Comparison of ENCODE assay signal across 20 cellular contexts in genomic region chr2:85930129-85931124, GRCh38. TPM values are rescaled to one million over a fixed set of nuclear protein-coding genes. Genes with fewer than 3 reads are reported as not detected.
DNase-seq lines count a peak whose midpoint lies in the region; ATAC-seq and TF ChIP-seq lines count a peak whose summit lies in the region.
"Had no signal": no experiment of that assay in that cellular context is flagged by ENCODE, and none has a peak within 500 bp of the region (broad histone marks: within the 10 kb centered on the region; RNA-seq: fewer than 3 reads in every experiment).

No MANE protein-coding gene starts in this region.

- no peaks in the 10 kb centered on the region for H3K36me3 Mint-ChIP-seq in endodermal cell (ENCODE audit: low read depth)
- no peaks in the 10 kb centered on the region for H3K36me3 Mint-ChIP-seq in mesothelial cell of epicardium
- H3K36me3 Mint-ChIP-seq in WTC11: no peaks in the 10 kb centered on the region
- H3K36me3 Mint-ChIP-seq: activated naive CD4-positive, alpha-beta T cell treated with anti-CD3 and anti-CD28 coated beads, Interleukin-2, amount 50 U/mL, for 72 hours had no signal

- no peak overlapping the region for H3K4me3 Mint-ChIP-seq in endodermal cell
- H3K4me3 Mint-ChIP-seq in mesothelial cell of epicardium: no peak overlapping the region
- H3K4me3 Mint-ChIP-seq in WTC11: no peak overlapping the region
- H3K4me3 Mint-ChIP-seq: activated T-cell treated with anti-CD3 and anti-CD28 coated beads, Interleukin-2, amount 50 U/mL, for 4 hours; central memory CD8-positive, alpha-beta T cell; nephron progenitor cell had no signal

- H3K4me3 ChIP-seq in SK-N-SH (ENCODE audit: low read depth in 2 of 2, low read length in 1 of 2) (no peak overlapping the region), endodermal cell (ENCODE audit: low read length) (no peak overlapping the region), transverse colon (no peak overlapping the region), spleen (no peak overlapping the region)
- H3K4me3 ChIP-seq: tibial nerve had no signal

- peak overlapping the region; percentile 65 for H3K27ac Mint-ChIP-seq in endodermal cell
- H3K27ac Mint-ChIP-seq in mesothelial cell of epicardium: peak overlapping the region; percentile 35
- no peak overlapping the region for H3K27ac Mint-ChIP-seq in WTC11
- H3K27ac Mint-ChIP-seq: activated naive CD4-positive, alpha-beta T cell treated with anti-CD3 and anti-CD28 coated beads, Interleukin-2, amount 50 U/mL, for 72 hours; nephron progenitor cell had no signal

- H3K27ac ChIP-seq in SK-N-SH (ENCODE audit: low read depth in 2 of 2, low read length in 1 of 2) (no peak overlapping the region), endodermal cell (ENCODE audit: low read depth, low read length) (no peak overlapping the region), transverse colon (peak overlapping the region in 3 of 4 donors; percentile 11 to 26 (median 25)), spleen (no peak overlapping the region)
- H3K27ac ChIP-seq: C4-2B had no signal

- H3K9me3 ChIP-seq in SK-N-SH (no peaks in the 10 kb centered on the region), endodermal cell (ENCODE audit: control insufficient read depth, low read length) (no peaks in the 10 kb centered on the region), transverse colon (no peaks in the 10 kb centered on the region), spleen (no peaks in the 10 kb centered on the region)
- H3K9me3 ChIP-seq: tibial nerve had no signal

- no peak for TF ChIP-seq RAD21 in SK-N-SH (IDR thresholded peaks at IDR 0.05; ENCODE audit: low read length)

- H3K9me3 Mint-ChIP-seq in endodermal cell: no peaks in the 10 kb centered on the region
- H3K9me3 Mint-ChIP-seq in mesothelial cell of epicardium: no peaks in the 10 kb centered on the region
- peaks cover 8% of the 10 kb centered on the region for H3K9me3 Mint-ChIP-seq in WTC11
- H3K9me3 Mint-ChIP-seq: activated naive CD4-positive, alpha-beta T cell treated with anti-CD3 and anti-CD28 coated beads, Interleukin-2, amount 50 U/mL, for 72 hours; activated T-cell treated with anti-CD3 and anti-CD28 coated beads, Interleukin-2, amount 50 U/mL, for 4 hours; central memory CD8-positive, alpha-beta T cell had no signal

- no peaks in the 10 kb centered on the region for H3K36me3 ChIP-seq in SK-N-SH (replicated peaks in 1 of 2; ENCODE audit: control insufficient read depth in 1 of 2, insufficient read depth in 2 of 2, low read length in 1 of 2)
- no peaks in the 10 kb centered on the region for H3K36me3 ChIP-seq in endodermal cell (ENCODE audit: control insufficient read depth, insufficient read depth, low read length)
- H3K36me3 ChIP-seq in transverse colon: no peaks in the 10 kb centered on the region
- H3K36me3 ChIP-seq in spleen: no peaks in the 10 kb centered on the region
- H3K36me3 ChIP-seq: tibial nerve had no signal

- H3K27me3 ChIP-seq in SK-N-SH (ENCODE audit: insufficient read depth): no peaks in the 10 kb centered on the region
- no peaks in the 10 kb centered on the region for H3K27me3 ChIP-seq in endodermal cell (ENCODE audit: control insufficient read depth, insufficient read depth, low read length, poor library complexity, severe bottlenecking)
- H3K27me3 ChIP-seq in transverse colon: no peaks in the 10 kb centered on the region
- H3K27me3 ChIP-seq in spleen (replicated peaks in 1 of 7): no peaks in the 10 kb centered on the region
- H3K27me3 ChIP-seq: tibial nerve had no signal

- no peak overlapping the region for H3K4me2 ChIP-seq in SK-N-SH

- TF ChIP-seq POLR2A in transverse colon (IDR thresholded peaks at IDR 0.05) (no peak), spleen (IDR thresholded peaks at IDR 0.05) (no peak)

- H3K9ac ChIP-seq in SK-N-SH (no peak overlapping the region), endodermal cell (ENCODE audit: extremely low read depth, low read length, poor library complexity, severe bottlenecking) (no peak overlapping the region)

- POLR2A ChIA-PET in SK-N-SH (lab: Yijun Ruan, JAX): no interaction called here
- POLR2A ChIA-PET in WTC11 (lab: Charles Lee): no interaction called here

- H3K9me2 ChIP-seq in SK-N-SH: no peaks in the 10 kb centered on the region

- TF ChIP-seq CTCF in SK-N-SH (IDR thresholded peaks at IDR 0.05) (no peak), endodermal cell (conservative IDR thresholded peaks at IDR 0.05) (no peak), mesothelial cell of epicardium (IDR thresholded peaks at IDR 0.05; ENCODE audit: unreplicated experiment) (no peak), transverse colon (IDR thresholded peaks at IDR 0.05) (no peak), WTC11 (IDR thresholded peaks at IDR 0.05) (no peak), spleen (IDR thresholded peaks at IDR 0.05 in 8 of 11, conservative IDR thresholded peaks at IDR 0.05 in 3 of 11) (no peak)

- in situ Hi-C loops in transverse colon (cut with MboI; ENCODE audit: low pct_ligation_motif_present in 1 of 4, low pct_unique_long_range_greater_than_20kb in 1 of 4, low sequenced_read_pairs in 3 of 4): no loop called here

- no peak for TF ChIP-seq EP300 in SK-N-SH (IDR thresholded peaks at IDR 0.05; ENCODE audit: borderline replicate concordance in 1 of 2, low read depth in 1 of 2, low read length in 1 of 2)
- no peak for TF ChIP-seq EP300 in transverse colon (IDR thresholded peaks at IDR 0.05; ENCODE audit: low read depth)

- H2AFZ ChIP-seq in SK-N-SH (ENCODE audit: low read depth): peak overlapping the region; percentile 19; the same call in 1 of the 2 replicates

- CTCF ChIA-PET in SK-N-SH (lab: Yijun Ruan, JAX): interaction anchor here (0.6 to 0.7 kb wide), 2 partner anchors 103 to 435 kb away, joined by 3 read pairs; no protein-coding TSS in a partner anchor
- CTCF ChIA-PET in WTC11 (lab: Charles Lee): interaction anchor here (1.4 to 1.5 kb wide), 2 partner anchors 103 to 158 kb away, joined by 3 to 4 read pairs; no protein-coding TSS in a partner anchor

- H3K4me1 ChIP-seq in SK-N-SH (ENCODE audit: control insufficient read depth in 1 of 2, insufficient read depth in 2 of 2, low read depth in 1 of 2, low read length in 1 of 2) (peaks cover 0 to 11% of the 10 kb centered on the region in 2 experiments; a peak in 1 of 4 replicates), endodermal cell (ENCODE audit: control insufficient read depth, insufficient read depth, low read length) (peaks cover 9% of the 10 kb centered on the region), transverse colon (no peaks in the 10 kb centered on the region), spleen (peaks cover under 1 to 32% (median 12%) of the 10 kb centered on the region in 6 donors)

- H3K27me3 Mint-ChIP-seq in endodermal cell (ENCODE audit: insufficient read depth) (no peaks in the 10 kb centered on the region), mesothelial cell of epicardium (ENCODE audit: low read depth) (no peaks in the 10 kb centered on the region), WTC11 (ENCODE audit: low read depth) (no peaks in the 10 kb centered on the region; the same call in 1 of the 2 replicates)
- H3K27me3 Mint-ChIP-seq: central memory CD8-positive, alpha-beta T cell had no signal

- ATAC-seq in SK-N-SH treated with all-trans-retinoic acid at 6 μM for 48 hours (no peak), WTC11 (no peak), HG03139 (IDR thresholded peaks at IDR 0.05; ENCODE audit: unreplicated experiment) (no peak)
- ATAC-seq: activated naive CD4-positive, alpha-beta T cell treated with anti-CD3 and anti-CD28 coated beads, Interleukin-2, amount 50 U/mL, for 72 hours; activated T-cell treated with anti-CD3 and anti-CD28 coated beads, Interleukin-2, amount 50 U/mL, for 4 hours had no signal

- no peaks in the 10 kb centered on the region for H4K20me1 ChIP-seq in SK-N-SH (ENCODE audit: insufficient read depth)

- intact Hi-C loops in transverse colon (cut with DNase I; ENCODE audit: low total_unique reads): no loop called here
- intact Hi-C loops in spleen (cut with DNase I; ENCODE audit: low total_unique reads): no loop called here

- 78% methylated on average over 4 of the region's 4 CpGs for WGBS in SK-N-SH (ENCODE audit: low lambda C conversion rate)
- 88 to 95% methylated on average over 4 of the region's 4 CpGs for WGBS in endodermal cell (ENCODE audit: insufficient coverage in 1 of 2, insufficient read length in 1 of 2), 2 experiments
- WGBS in transverse colon (ENCODE audit: low coverage in 1 of 2), 2 donors: 61 to 80% methylated on average over 3 to 4 of the region's 4 CpGs
- 80 to 85% (median 84%) methylated on average over 4 of the region's 4 CpGs for WGBS in spleen, 5 donors

- no peaks in the 10 kb centered on the region for H3K79me2 ChIP-seq in SK-N-SH (ENCODE audit: insufficient read depth)

- H3F3A ChIP-seq in SK-N-SH (replicated peaks; ENCODE audit: insufficient read depth): peaks cover 11% of the 10 kb centered on the region

- H3K4me1 Mint-ChIP-seq in endodermal cell: peaks cover 40% of the 10 kb centered on the region
- H3K4me1 Mint-ChIP-seq in mesothelial cell of epicardium: peaks cover 27% of the 10 kb centered on the region
- H3K4me1 Mint-ChIP-seq in WTC11: peaks cover 3% of the 10 kb centered on the region

- DNase-seq in SK-N-SH: no peak
- DNase-seq in endodermal cell: no peak
- DNase-seq in mesothelial cell of epicardium (ENCODE audit: low spot score in 2 of 2, unreplicated experiment in 2 of 2): no peak
- DNase-seq in transverse colon: no peak
- DNase-seq in WTC11 (ENCODE audit: low spot score): no peak
- DNase-seq in spleen: no peak
- DNase-seq: 8988T; activated CD4-positive, alpha-beta T cell treated with anti-CD3 and anti-CD28 coated beads, Interleukin-2, amount 50 U/mL, for 4 hours; activated T-cell treated with anti-CD3 and anti-CD28 coated beads, Interleukin-2, amount 50 U/mL, for 4 hours; effector memory CD4-positive, alpha-beta T cell; foreskin fibroblast; Kasumi-1; NCI-H510A treated with DMSO at 0.1 percent for 48 hours; nephron progenitor cell had no signal

TF ChIP-seq in SK-N-SH, 30 proteins besides CTCF, POLR2A, EP300 and RAD21 (continues in another document):
- TF ChIP-seq CHD2 (IDR thresholded peaks at IDR 0.05; ENCODE audit: low read length, partially characterized antibody) (no peak), ELF1 (IDR thresholded peaks at IDR 0.05) (no peak)

TF ChIP-seq in SK-N-SH treated with all-trans-retinoic acid at 6 μM for 48 hours, 23 proteins besides CTCF, POLR2A, EP300 and RAD21 (continues in another document):
- TF ChIP-seq ZC3H10 (CRISPR knock-in tag; IDR thresholded peaks at IDR 0.05) (no peak), GLIS3 (CRISPR knock-in tag; IDR thresholded peaks at IDR 0.05) (no peak)

TF ChIP-seq in WTC11, 78 proteins besides CTCF, POLR2A, EP300 and RAD21 (continues in another document):
- TF ChIP-seq SOX15 (CRISPR knock-in tag; IDR thresholded peaks at IDR 0.05): no peak

RNA-seq across cellular contexts. Expression of gene ST3GAL5, which starts 41.6 kb away (rescaled TPM):
- polyA plus RNA-seq in SK-N-SH (2012; rRNA removed): 37.6 and 55.7 TPM in 2 replicates
- 55.0 and 61.9 TPM in 2 replicates for polyA plus RNA-seq in SK-N-SH (2012; cell fraction: cytosol; rRNA removed)
- polyA plus RNA-seq in SK-N-SH (2012; cell fraction: nucleus; rRNA removed): 46.2 and 62.7 TPM in 2 replicates
- total RNA-seq in endodermal cell: 10 to 100 TPM; 26.6 to 27.4 TPM
- polyA plus RNA-seq in endodermal cell (2013, experiment 1 of 2): 15.1 TPM
- polyA plus RNA-seq in endodermal cell (2013, experiment 2 of 2): 15.8 TPM
- total RNA-seq in mesothelial cell of epicardium: 23.2 to 28.6 TPM (median 25.8 TPM) in 3 replicates
- total RNA-seq in transverse colon: 10 to 100 TPM in 2 of 4 donors, 1 to 10 TPM in 2; 3.0 to 20.2 (median 13.6) TPM
- 5.9 to 6.8 TPM (median 6.2 TPM) in 3 replicates for total RNA-seq in WTC11 (2021)
- total RNA-seq in spleen: 100 to 1,000 TPM in 2 of 7 donors, 10 to 100 TPM in 5; 55.8 to 124 (median 74.9) TPM
- 10 to 100 TPM; 18.7 to 41.1 (median 33.8) TPM for polyA plus RNA-seq in spleen

Comparison
In these comparisons a context has a peak if more than half of its experiments do, and no peak if none do; other contexts are left out.
1. H3K27ac ChIP-seq: peak in transverse colon (3 of 4); none in SK-N-SH (0 of 2), endodermal cell (single experiment) and spleen (0 of 8).